8 cellular contexts compared by ENCODE assay signal in the genomic region with DNA sequence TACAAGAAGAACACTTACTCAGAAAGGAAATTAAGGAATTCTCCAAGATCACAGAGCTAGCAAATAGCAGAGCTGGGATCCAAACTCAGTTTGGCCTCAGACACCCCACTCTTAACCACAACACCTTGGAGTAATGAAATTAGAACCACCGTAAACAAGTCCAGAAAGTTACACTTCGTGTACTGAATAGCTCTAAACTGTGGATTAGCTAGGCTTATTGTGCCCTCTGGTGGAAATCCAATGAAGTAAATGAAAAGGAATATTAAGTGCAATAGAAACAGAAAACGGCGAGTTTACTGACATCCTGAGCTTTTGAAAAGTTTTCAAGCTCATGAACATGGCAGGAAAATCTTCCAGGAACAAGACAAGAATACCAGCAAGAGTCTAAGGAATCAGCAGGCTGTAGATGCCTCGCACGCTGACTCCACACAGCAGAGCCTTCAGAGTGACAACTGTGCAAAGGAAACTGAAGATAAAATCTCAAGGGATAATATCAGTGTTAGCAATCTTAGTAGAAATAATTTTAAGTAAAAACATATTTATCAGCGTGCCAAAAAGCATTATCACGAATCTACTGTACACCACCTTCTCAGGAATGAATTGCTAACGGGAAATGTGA.
DNase-seq lines count a peak whose midpoint lies in the region; ATAC-seq and TF ChIP-seq lines count a peak whose summit lies in the region.

No MANE protein-coding gene starts in this region.

- H3K36me3 Mint-ChIP-seq in nephron (ENCODE audit: low read depth): no peaks in the 10 kb centered on the region

- peaks cover 4% of the 10 kb centered on the region for H3K27me3 Mint-ChIP-seq in nephron (ENCODE audit: low read depth)

- no peaks in the 10 kb centered on the region for H3K36me3 ChIP-seq in RWPE2 (ENCODE audit: low read depth)

- no peaks in the 10 kb centered on the region for H3K4me1 Mint-ChIP-seq in nephron

- no peak overlapping the region for H3K27ac ChIP-seq in RWPE2 (ENCODE audit: poor library complexity, severe bottlenecking)

- no peak for TF ChIP-seq POLR2A in erythroblast (IDR thresholded peaks at IDR 0.05; ENCODE audit: low read length)

- ATAC-seq in GM21515 (IDR thresholded peaks at IDR 0.05; ENCODE audit: unreplicated experiment) (peak; percentile 82), RWPE2 (ENCODE audit: low read depth) (peak; percentile 43; the same call in 2 of the 3 replicates)

- H3K27me3 ChIP-seq in RWPE2 (ENCODE audit: insufficient read depth, poor library complexity, severe bottlenecking): no peaks in the 10 kb centered on the region

- no peaks in the 10 kb centered on the region for H3K9me3 ChIP-seq in RWPE2 (ENCODE audit: severe bottlenecking)

- DNase-seq in NOMO-1 treated with DMSO at 0.1 percent for 48 hours (lab: John Stamatoyannopoulos, UW; ENCODE audit: unreplicated experiment): peak; percentile 40
- DNase-seq in NOMO-1 treated with dmso at 0.1 percent for 144 hours (lab: John Stamatoyannopoulos, UW; ENCODE audit: unreplicated experiment): no peak
- DNase-seq in HPDE6-E6E7 (ENCODE audit: extremely low spot score): peak; percentile 7
- no peak for DNase-seq in RWPE2 (ENCODE audit: low spot score)
- peak; percentile 32 to 56 for DNase-seq in erythroblast (lab: John Stamatoyannopoulos, UW)
- DNase-seq in NCI-H1048 (lab: John Stamatoyannopoulos, UW): no peak

- no peaks in the 10 kb centered on the region for H3K9me3 Mint-ChIP-seq in nephron

- no peak overlapping the region for H3K4me3 Mint-ChIP-seq in nephron

- no peak overlapping the region for H3K27ac Mint-ChIP-seq in nephron

- TF ChIP-seq CTCF in RWPE2 (IDR thresholded peaks at IDR 0.05; ENCODE audit: poor library complexity, severe bottlenecking) (peak; percentile 92), nephron (IDR thresholded peaks at IDR 0.05; ENCODE audit: unreplicated experiment in 3 of 3) (peak; percentile 58 to 67 (median 64))

- no peak overlapping the region for H3K4me3 ChIP-seq in RWPE2 (ENCODE audit: severe bottlenecking)

- peaks cover 18% of the 10 kb centered on the region for H3K4me1 ChIP-seq in RWPE2 (ENCODE audit: insufficient read depth, poor library complexity, severe bottlenecking)

Comparison
In these comparisons a context has a peak if more than half of its experiments do, and no peak if none do; other contexts are left out.
1. DNase-seq: peak in NOMO-1 treated with DMSO at 0.1 percent for 48 hours (single experiment), HPDE6-E6E7 (single experiment) and erythroblast (2 of 2); none in NOMO-1 treated with dmso at 0.1 percent for 144 hours (single experiment), RWPE2 (single experiment) and NCI-H1048 (single experiment).